In genomic region chr12:87274594-87275245, GRCh38 we compare ENCODE assay signal across 9 cellular contexts.
DNase-seq lines count a peak whose midpoint lies in the region; ATAC-seq, FAIRE-seq and TF ChIP-seq lines count a peak whose summit lies in the region.
"Had no signal": no experiment of that assay in that cellular context is flagged by ENCODE, and none has a peak within 500 bp of the region (broad histone marks: within the 10 kb centered on the region; RNA-seq: fewer than 3 reads in every experiment).

No MANE protein-coding gene starts in this region.

- H3K27ac ChIP-seq in RWPE2 (ENCODE audit: poor library complexity, severe bottlenecking): no peak overlapping the region
- no peak overlapping the region for H3K27ac ChIP-seq in keratinocyte (ENCODE audit: control insufficient read depth, insufficient read depth, low read length)

- H3K4me1 ChIP-seq in RWPE2 (ENCODE audit: insufficient read depth, poor library complexity, severe bottlenecking) (peaks cover 6% of the 10 kb centered on the region), keratinocyte (ENCODE audit: control insufficient read depth, extremely low read depth, insufficient read depth, low read length) (no peaks in the 10 kb centered on the region)

- no peaks in the 10 kb centered on the region for H3K79me2 ChIP-seq in keratinocyte (ENCODE audit: control insufficient read depth, insufficient read depth, low read length)

- ATAC-seq in HG02870 (IDR thresholded peaks at IDR 0.05; ENCODE audit: unreplicated experiment) (peak; percentile 87), RWPE2 (ENCODE audit: low read depth) (peak; percentile 64; the same call in 2 of the 3 replicates), HG03439 (IDR thresholded peaks at IDR 0.05; ENCODE audit: unreplicated experiment) (no peak)

- H3K9me3 ChIP-seq in RWPE2 (ENCODE audit: severe bottlenecking) (no peaks in the 10 kb centered on the region), keratinocyte (ENCODE audit: control insufficient read depth, low read depth, low read length) (no peaks in the 10 kb centered on the region)

- H3K36me3 ChIP-seq in RWPE2 (ENCODE audit: low read depth) (no peaks in the 10 kb centered on the region), keratinocyte (ENCODE audit: control insufficient read depth in 2 of 2, extremely low read depth in 1 of 2, insufficient read depth in 2 of 2, low read length in 2 of 2) (no peaks in the 10 kb centered on the region)

- H3K4me3 ChIP-seq in RWPE2 (ENCODE audit: severe bottlenecking) (no peak overlapping the region), keratinocyte (ENCODE audit: control insufficient read depth in 2 of 3, extremely low read depth in 1 of 3, insufficient read depth in 2 of 3, low read depth in 1 of 3, low read length in 3 of 3) (no peak overlapping the region)

- H3K4me2 ChIP-seq in keratinocyte (ENCODE audit: control insufficient read depth, extremely low read depth, insufficient read depth, low read depth, low read length): no peak overlapping the region

- peak; percentile 69 for TF ChIP-seq CTCF in RWPE2 (IDR thresholded peaks at IDR 0.05; ENCODE audit: poor library complexity, severe bottlenecking)
- peak; percentile 31 to 48 (median 45) for TF ChIP-seq CTCF in keratinocyte (optimal IDR thresholded peaks at IDR 0.05 in 1 of 3, IDR thresholded peaks at IDR 0.05 in 1 of 3, conservative IDR thresholded peaks at IDR 0.05 in 1 of 3; ENCODE audit: extremely low read depth in 1 of 3, insufficient read depth in 2 of 3, low read length in 3 of 3)

- H3K27me3 ChIP-seq in RWPE2 (ENCODE audit: insufficient read depth, poor library complexity, severe bottlenecking) (no peaks in the 10 kb centered on the region), keratinocyte (ENCODE audit: control insufficient read depth, extremely low read depth, insufficient read depth, low read length) (no peaks in the 10 kb centered on the region)

- H3K9ac ChIP-seq in keratinocyte (ENCODE audit: control insufficient read depth, extremely low read depth, insufficient read depth, low read length): no peak overlapping the region

- no peaks in the 10 kb centered on the region for H3K9me1 ChIP-seq in keratinocyte (ENCODE audit: control insufficient read depth, extremely low read depth, insufficient read depth, low read length)

- DNase-seq in NCI-H510A treated with DMSO at 0.1 percent for 48 hours (lab: John Stamatoyannopoulos, UW): peak; percentile 6
- no peak for DNase-seq in NCI-H510A (lab: John Stamatoyannopoulos, UW)
- no peak for DNase-seq in RWPE2 (ENCODE audit: low spot score)
- no peak for DNase-seq in keratinocyte (ENCODE audit: low read depth, low spot score)
- DNase-seq in HUDEP-2 (lab: John Stamatoyannopoulos, UW; ENCODE audit: unreplicated experiment in 76 of 76): no peak
- no peak for DNase-seq in ureter (ENCODE audit: low spot score)
- DNase-seq: activated naive CD8-positive, alpha-beta T cell treated with anti-CD3 and anti-CD28 coated beads, Interleukin-2, amount 10 ng/mL, durations not matched to agents 7 days and 5 days had no signal

- dilution Hi-C loops in keratinocyte (cut with MboI; ENCODE audit: extremely low pct_ligation_motif_present, low sequenced_read_pairs): no loop called here

- FAIRE-seq in keratinocyte (lab: Jason Lieb, UNC): no peak

- no peaks in the 10 kb centered on the region for H4K20me1 ChIP-seq in keratinocyte (ENCODE audit: control insufficient read depth, extremely low read depth, insufficient read depth, low read length)

- H2AFZ ChIP-seq in keratinocyte (ENCODE audit: control insufficient read depth, low read length): no peak overlapping the region
